Comparison of ENCODE assay signal across 14 cellular contexts in genomic region chr10:101225846-101226361, GRCh38. TPM values are rescaled to one million over a fixed set of nuclear protein-coding genes. Genes with fewer than 3 reads are reported as not detected.
DNase-seq lines count a peak whose midpoint lies in the region; ATAC-seq and TF ChIP-seq lines count a peak whose summit lies in the region.
"Had no signal": no experiment of that assay in that cellular context is flagged by ENCODE, and none has a peak within 500 bp of the region (broad histone marks: within the 10 kb centered on the region; RNA-seq: fewer than 3 reads in every experiment).

No MANE protein-coding gene starts in this region.

- no peak overlapping the region for H3K4me3 ChIP-seq in mesendoderm (ENCODE audit: low read length)

- peak overlapping the region; percentile 54 for H3K27ac Mint-ChIP-seq in activated naive CD4-positive, alpha-beta T cell treated with anti-CD3 and anti-CD28 coated beads for 36 hours
- no peak overlapping the region for H3K27ac Mint-ChIP-seq in activated naive CD8-positive, alpha-beta T cell treated with anti-CD3 and anti-CD28 coated beads for 36 hours
- H3K27ac Mint-ChIP-seq in stimulated activated naive CD8-positive, alpha-beta T cell treated with anti-CD3 and anti-CD28 coated beads, Interleukin-15, amount 100 ng/mL, for 72 hours, result no peak overlapping the region
- no peak overlapping the region for H3K27ac Mint-ChIP-seq in mesothelial cell of epicardium

- no peaks in the 10 kb centered on the region for H3K4me1 ChIP-seq in mesendoderm (ENCODE audit: control insufficient read depth, low read depth, low read length)

- H3K4me3 Mint-ChIP-seq in activated naive CD4-positive, alpha-beta T cell treated with anti-CD3 and anti-CD28 coated beads for 36 hours, result no peak overlapping the region
- peak overlapping the region; percentile 59 for H3K4me3 Mint-ChIP-seq in activated naive CD8-positive, alpha-beta T cell treated with anti-CD3 and anti-CD28 coated beads for 36 hours
- H3K4me3 Mint-ChIP-seq in stimulated activated naive CD8-positive, alpha-beta T cell treated with anti-CD3 and anti-CD28 coated beads, Interleukin-15, amount 100 ng/mL, for 72 hours, result peak overlapping the region; percentile 74 to 81
- no peak overlapping the region for H3K4me3 Mint-ChIP-seq in mesothelial cell of epicardium

- no peak overlapping the region for H3K18ac ChIP-seq in mesendoderm (ENCODE audit: low read length)

- TF ChIP-seq CTCF in mesothelial cell of epicardium (IDR thresholded peaks at IDR 0.05; ENCODE audit: unreplicated experiment), result no peak

- peaks cover 47% of the 10 kb centered on the region for H3K4me1 Mint-ChIP-seq in activated naive CD4-positive, alpha-beta T cell treated with anti-CD3 and anti-CD28 coated beads for 36 hours (ENCODE audit: low read depth)
- H3K4me1 Mint-ChIP-seq in activated naive CD8-positive, alpha-beta T cell treated with anti-CD3 and anti-CD28 coated beads for 36 hours, result peaks cover 33% of the 10 kb centered on the region
- peaks cover 77% of the 10 kb centered on the region for H3K4me1 Mint-ChIP-seq in stimulated activated naive CD8-positive, alpha-beta T cell treated with anti-CD3 and anti-CD28 coated beads, Interleukin-15, amount 100 ng/mL, for 72 hours
- peaks cover 22% of the 10 kb centered on the region for H3K4me1 Mint-ChIP-seq in mesothelial cell of epicardium

- no peak overlapping the region for H2BK15ac ChIP-seq in mesendoderm (replicated peaks; ENCODE audit: low read depth)

- no peak overlapping the region for H2BK120ac ChIP-seq in mesendoderm (ENCODE audit: low read depth, low read length)

- H3K36me3 Mint-ChIP-seq in activated naive CD4-positive, alpha-beta T cell treated with anti-CD3 and anti-CD28 coated beads for 36 hours (ENCODE audit: low read depth), result no peaks in the 10 kb centered on the region
- peaks cover 2% of the 10 kb centered on the region for H3K36me3 Mint-ChIP-seq in activated naive CD8-positive, alpha-beta T cell treated with anti-CD3 and anti-CD28 coated beads for 36 hours
- H3K36me3 Mint-ChIP-seq in mesothelial cell of epicardium, result no peaks in the 10 kb centered on the region

- H3K4ac ChIP-seq in mesendoderm (ENCODE audit: low read depth, low read length), result no peak overlapping the region

- H3K56ac ChIP-seq in mesendoderm (ENCODE audit: low read length), result no peak overlapping the region

- peak overlapping the region; percentile 80 for H3K23ac ChIP-seq in mesendoderm (ENCODE audit: low read length)

- H3K27me3 ChIP-seq in mesendoderm (ENCODE audit: insufficient read depth, low read length, poor library complexity), result peaks cover 95% of the 10 kb centered on the region
- H3K27me3 ChIP-seq: MG63 had no signal

- H3K27me3 Mint-ChIP-seq in activated naive CD4-positive, alpha-beta T cell treated with anti-CD3 and anti-CD28 coated beads for 36 hours (ENCODE audit: low read depth), result peaks cover 73% of the 10 kb centered on the region
- peaks cover 87% of the 10 kb centered on the region for H3K27me3 Mint-ChIP-seq in activated naive CD8-positive, alpha-beta T cell treated with anti-CD3 and anti-CD28 coated beads for 36 hours
- H3K27me3 Mint-ChIP-seq in stimulated activated naive CD8-positive, alpha-beta T cell treated with anti-CD3 and anti-CD28 coated beads, Interleukin-15, amount 100 ng/mL, for 72 hours, result peaks cover 99% of the 10 kb centered on the region
- H3K27me3 Mint-ChIP-seq in mesothelial cell of epicardium (ENCODE audit: low read depth), result peaks cover 90% of the 10 kb centered on the region

- intact Hi-C loops in activated naive CD4-positive, alpha-beta T cell treated with anti-CD3 and anti-CD28 coated beads for 36 hours (cut with micrococcal nuclease), result loop anchor here (1.0 to 10.0 kb wide), 3 partner anchors 10 to 571 kb away; partner anchors contain the start of gene PAX2

- H3K27ac ChIP-seq in mesendoderm (ENCODE audit: low read depth, low read length), result no peak overlapping the region

- no peaks in the 10 kb centered on the region for H3K9me3 Mint-ChIP-seq in activated naive CD4-positive, alpha-beta T cell treated with anti-CD3 and anti-CD28 coated beads for 36 hours
- H3K9me3 Mint-ChIP-seq in activated naive CD8-positive, alpha-beta T cell treated with anti-CD3 and anti-CD28 coated beads for 36 hours, result no peaks in the 10 kb centered on the region
- H3K9me3 Mint-ChIP-seq in stimulated activated naive CD8-positive, alpha-beta T cell treated with anti-CD3 and anti-CD28 coated beads, Interleukin-15, amount 100 ng/mL, for 72 hours, result no peaks in the 10 kb centered on the region
- no peaks in the 10 kb centered on the region for H3K9me3 Mint-ChIP-seq in mesothelial cell of epicardium

- no peaks in the 10 kb centered on the region for H3K79me2 ChIP-seq in mesendoderm (ENCODE audit: control insufficient read depth, insufficient read depth, low read length)

- no peak overlapping the region for H4K5ac ChIP-seq in mesendoderm (ENCODE audit: low read length)

- ATAC-seq in stimulated activated naive CD8-positive, alpha-beta T cell treated with anti-CD3 and anti-CD28 coated beads, Interleukin-15, amount 100 ng/mL, for 72 hours, result no peak
- no peak for ATAC-seq in HG02571 (IDR thresholded peaks at IDR 0.05; ENCODE audit: unreplicated experiment)

- CTCF ChIA-PET in activated naive CD4-positive, alpha-beta T cell treated with anti-CD3 and anti-CD28 coated beads for 36 hours (lab: Charles Lee), result interaction anchor here (2.5 kb wide), 1 partner anchor 12 kb away, joined by 8 read pairs; no protein-coding TSS in a partner anchor

- H2AK5ac ChIP-seq in mesendoderm (ENCODE audit: low read length), result no peak overlapping the region

- WGBS in mesendoderm (ENCODE audit: extremely low coverage, insufficient coverage, low lambda C conversion rate), result no CpG with 5 or more reads among the region's 22 CpGs

- no peak overlapping the region for H3K4me2 ChIP-seq in mesendoderm (ENCODE audit: low read length)

- no peaks in the 10 kb centered on the region for H3K79me1 ChIP-seq in mesendoderm (ENCODE audit: low read length)

- no peak overlapping the region for H4K8ac ChIP-seq in mesendoderm (ENCODE audit: low read depth, low read length)

- no peak for DNase-seq in activated naive CD4-positive, alpha-beta T cell treated with anti-CD3 and anti-CD28 coated beads for 36 hours
- DNase-seq in activated naive CD4-positive, alpha-beta T cell (lab: John Stamatoyannopoulos, UW), result no peak
- no peak for DNase-seq in activated naive CD8-positive, alpha-beta T cell treated with anti-CD3 and anti-CD28 coated beads for 36 hours
- DNase-seq in mesendoderm (no peak), SW480 (ENCODE audit: low spot score) (no peak), mesothelial cell of epicardium (ENCODE audit: low spot score in 2 of 2, unreplicated experiment in 2 of 2) (no peak)
- no peak for DNase-seq in stimulated activated naive CD8-positive, alpha-beta T cell treated with anti-CD3 and anti-CD28 coated beads, Interleukin-15, amount 100 ng/mL, for 72 hours
- DNase-seq: anterior cingulate cortex; effector CD8-positive, alpha-beta T cell; MG63; NCI-H2171 treated with DMSO at 0.1 percent for 48 hours; occipital lobe had no signal

- H3K9ac ChIP-seq in mesendoderm (ENCODE audit: low read length), result no peak overlapping the region

- no peaks in the 10 kb centered on the region for H3K36me3 ChIP-seq in mesendoderm (ENCODE audit: control insufficient read depth, insufficient read depth, low read length)
- H3K36me3 ChIP-seq: MG63 had no signal

- no peak overlapping the region for H2BK5ac ChIP-seq in mesendoderm (ENCODE audit: low read length)

RNA-seq across cellular contexts. Expression of gene LBX1, which starts 3.4 kb away (rescaled TPM):
- not detected for total RNA-seq in activated naive CD4-positive, alpha-beta T cell treated with anti-CD3 and anti-CD28 coated beads for 36 hours
- not detected for total RNA-seq in activated naive CD8-positive, alpha-beta T cell treated with anti-CD3 and anti-CD28 coated beads for 36 hours
- not detected for polyA plus RNA-seq in mesendoderm (2013, experiment 1 of 2)
- not detected for polyA plus RNA-seq in mesendoderm (2013, experiment 2 of 2)
- not detected in 3 replicates for total RNA-seq in mesothelial cell of epicardium
- total RNA-seq: activated CD8-positive, alpha-beta memory T cell treated with anti-CD3 and anti-CD28 coated beads for 36 hours; occipital lobe had no signal

Comparison
In these comparisons a context has a peak if more than half of its experiments do, and no peak if none do; other contexts are left out.
1. H3K4me3 Mint-ChIP-seq: peak in activated naive CD8-positive, alpha-beta T cell treated with anti-CD3 and anti-CD28 coated beads for 36 hours (single experiment) and stimulated activated naive CD8-positive, alpha-beta T cell treated with anti-CD3 and anti-CD28 coated beads, Interleukin-15, amount 100 ng/mL, for 72 hours (2 of 2); none in activated naive CD4-positive, alpha-beta T cell treated with anti-CD3 and anti-CD28 coated beads for 36 hours (single experiment) and mesothelial cell of epicardium (single experiment).